Comparison of ENCODE assay signal across 16 cellular contexts in the genomic region with DNA sequence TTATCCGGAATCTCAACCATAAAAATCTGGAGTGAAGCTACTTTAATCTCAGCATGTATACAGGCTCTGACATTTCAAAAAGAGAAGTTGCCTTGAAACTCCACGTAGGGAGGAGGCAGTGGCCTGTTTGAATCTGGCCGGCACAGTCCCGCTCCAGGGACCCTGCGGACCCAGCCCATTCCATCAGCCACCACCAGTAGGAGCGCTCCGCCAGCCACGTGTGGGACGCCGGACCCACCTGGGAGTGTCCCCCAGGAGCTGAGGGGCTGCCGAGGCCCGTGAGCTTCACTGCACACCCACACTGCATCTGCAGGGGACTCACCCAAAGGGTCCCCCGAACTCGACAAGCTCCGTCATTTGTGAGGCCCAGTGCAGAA. TPM values are rescaled to one million over a fixed set of nuclear protein-coding genes. Genes with fewer than 3 reads are reported as not detected.
DNase-seq lines count a peak whose midpoint lies in the region; ATAC-seq and TF ChIP-seq lines count a peak whose summit lies in the region.
"Had no signal": no experiment of that assay in that cellular context is flagged by ENCODE, and none has a peak within 500 bp of the region (broad histone marks: within the 10 kb centered on the region; RNA-seq: fewer than 3 reads in every experiment).

No MANE protein-coding gene starts in this region.

- H3K4me3 ChIP-seq in body of pancreas (no peak overlapping the region), lower lobe of right lung (peak overlapping the region; percentile 30)
- H3K4me3 ChIP-seq: prostate gland had no signal

- H3K4me1 Mint-ChIP-seq in type B pancreatic cell (ENCODE audit: unreplicated experiment): peaks cover 4% of the 10 kb centered on the region

- no peaks in the 10 kb centered on the region for H3K36me3 Mint-ChIP-seq in type B pancreatic cell
- H3K36me3 Mint-ChIP-seq: activated naive CD4-positive, alpha-beta T cell treated with anti-CD3 and anti-CD28 coated beads, Interleukin-2, amount 50 U/mL, for 24 hours; IgD-negative memory B cell; T-cell had no signal

- no peaks in the 10 kb centered on the region for H3K27me3 Mint-ChIP-seq in type B pancreatic cell
- H3K27me3 Mint-ChIP-seq: activated naive CD4-positive, alpha-beta T cell treated with anti-CD3 and anti-CD28 coated beads, Interleukin-2, amount 50 U/mL, for 24 hours had no signal

- peak overlapping the region; percentile 93 to 98 (median 96) for H3K27ac ChIP-seq in body of pancreas
- peak overlapping the region; percentile 84 for H3K27ac ChIP-seq in lower lobe of right lung

- no peak for TF ChIP-seq CTCF in body of pancreas (IDR thresholded peaks at IDR 0.05)
- no peak for TF ChIP-seq CTCF in lower lobe of right lung (IDR thresholded peaks at IDR 0.05)
- no peak for TF ChIP-seq CTCF in type B pancreatic cell (conservative IDR thresholded peaks at IDR 0.05)

- H3K27ac Mint-ChIP-seq in type B pancreatic cell: peak overlapping the region; percentile 99
- H3K27ac Mint-ChIP-seq: activated B cell treated with CpG ODN at 0.5 μM for 24 hours; activated naive CD4-positive, alpha-beta T cell treated with anti-CD3 and anti-CD28 coated beads, Interleukin-2, amount 50 U/mL, for 24 hours; IgD-negative memory B cell; T-cell had no signal

- WGBS in body of pancreas, 2 donors: 68 to 86% methylated on average over 11 to 14 of the region's 15 CpGs

- H3K9me3 Mint-ChIP-seq in type B pancreatic cell: no peaks in the 10 kb centered on the region
- H3K9me3 Mint-ChIP-seq: activated B cell treated with CpG ODN at 0.5 μM for 24 hours; activated naive CD4-positive, alpha-beta T cell treated with anti-CD3 and anti-CD28 coated beads, Interleukin-2, amount 50 U/mL, for 24 hours; IgD-negative memory B cell; T-cell had no signal

- TF ChIP-seq POLR2A in body of pancreas (IDR thresholded peaks at IDR 0.05) (no peak), erythroblast (IDR thresholded peaks at IDR 0.05; ENCODE audit: low read length) (no peak)

- H3K4me1 ChIP-seq in body of pancreas (peaks cover 73% of the 10 kb centered on the region), lower lobe of right lung (peaks cover 40% of the 10 kb centered on the region)

- no peaks in the 10 kb centered on the region for H3K9me3 ChIP-seq in body of pancreas
- no peaks in the 10 kb centered on the region for H3K9me3 ChIP-seq in lower lobe of right lung
- H3K9me3 ChIP-seq: prostate gland had no signal

- H3K27me3 ChIP-seq in body of pancreas (no peaks in the 10 kb centered on the region), lower lobe of right lung (ENCODE audit: low read depth) (peaks cover 8% of the 10 kb centered on the region)

- DNase-seq in activated T-cell treated with anti-CD3 and anti-CD28 coated beads, Interleukin-2, amount 50 U/mL, for 48 hours: peak; percentile 17 to 19
- no peak for DNase-seq in activated T-cell treated with anti-CD3 and anti-CD28 coated beads, Interleukin-2, amount 50 U/mL, for 1 hour
- DNase-seq in body of pancreas: peak in 1 of 4 donors; percentile 12
- peak; percentile 47 for DNase-seq in lower lobe of right lung
- DNase-seq in type B pancreatic cell (ENCODE audit: extremely low spot score, unreplicated experiment): no peak
- DNase-seq in erythroblast (lab: John Stamatoyannopoulos, UW): no peak
- DNase-seq: islet precursor cell had no signal

- no peak overlapping the region for H3K4me3 Mint-ChIP-seq in type B pancreatic cell
- H3K4me3 Mint-ChIP-seq: activated B cell treated with CpG ODN at 0.5 μM for 24 hours; activated naive CD4-positive, alpha-beta T cell treated with anti-CD3 and anti-CD28 coated beads, Interleukin-2, amount 50 U/mL, for 24 hours; T-cell had no signal

- H3K36me3 ChIP-seq in body of pancreas (replicated peaks in 1 of 2; ENCODE audit: insufficient read depth in 1 of 2, low read depth in 2 of 2) (no peaks in the 10 kb centered on the region), lower lobe of right lung (no peaks in the 10 kb centered on the region)
- H3K36me3 ChIP-seq: prostate gland had no signal

- intact Hi-C loops in body of pancreas (cut with DNase I): no loop called here
- intact Hi-C loops in lower lobe of right lung (cut with DNase I): no loop called here

- ATAC-seq in body of pancreas: no peak
- no peak for ATAC-seq in lower lobe of right lung
- ATAC-seq in HG02938 (IDR thresholded peaks at IDR 0.05; ENCODE audit: unreplicated experiment): no peak
- no peak for ATAC-seq in HG02610 (IDR thresholded peaks at IDR 0.05; ENCODE audit: unreplicated experiment)

RNA-seq across cellular contexts. Expression of a gene that starts 1.8 kb away (rescaled TPM):
- total RNA-seq in body of pancreas: 10 to 100 TPM in 1 of 2 donors, 1 to 10 TPM in 1; 6.0 to 32.6 TPM
- 18.5 TPM for total RNA-seq in lower lobe of right lung
- total RNA-seq in type B pancreatic cell (ENCODE audit: low replicate concordance): 4.5 and 7.9 TPM in 2 replicates
- total RNA-seq: A673, activated B cell treated with CpG ODN at 0.5 μM for 24 hours, T-cell had no signal

RNA-seq across cellular contexts. Expression of a gene that starts 5.8 kb away (rescaled TPM):
- total RNA-seq in body of pancreas (1 to 10 TPM; 3.4 to 3.6 TPM), lower lobe of right lung (17.7 TPM), type B pancreatic cell (ENCODE audit: low replicate concordance) (1.7 and 3.9 TPM in 2 replicates)
- total RNA-seq: A673 had no signal

RNA-seq across cellular contexts. Expression of a gene that starts 19.9 kb away (rescaled TPM):
- 10 to 100 TPM in 1 of 2 donors, 1 to 10 TPM in 1; 9.9 to 11.5 TPM for total RNA-seq in body of pancreas
- 90.4 TPM for total RNA-seq in lower lobe of right lung
- 0.50 and 0.53 TPM in 2 replicates for total RNA-seq in type B pancreatic cell (ENCODE audit: low replicate concordance)
- total RNA-seq: A673 had no signal

RNA-seq across cellular contexts. Expression of a gene that starts 58.7 kb away (rescaled TPM):
- total RNA-seq in body of pancreas (not detected), lower lobe of right lung (not detected), type B pancreatic cell (ENCODE audit: low replicate concordance) (not detected in 2 replicates)
- total RNA-seq: A673, mucosa of gallbladder had no signal

Comparison
In these comparisons a context has a peak if more than half of its experiments do, and no peak if none do; other contexts are left out.
1. DNase-seq: peak in activated T-cell treated with anti-CD3 and anti-CD28 coated beads, Interleukin-2, amount 50 U/mL, for 48 hours (2 of 2) and lower lobe of right lung (single experiment); none in activated T-cell treated with anti-CD3 and anti-CD28 coated beads, Interleukin-2, amount 50 U/mL, for 1 hour (single experiment), type B pancreatic cell (single experiment) and erythroblast (0 of 2).